ENCODE assay signal across 8 cellular contexts in the genomic region with DNA sequence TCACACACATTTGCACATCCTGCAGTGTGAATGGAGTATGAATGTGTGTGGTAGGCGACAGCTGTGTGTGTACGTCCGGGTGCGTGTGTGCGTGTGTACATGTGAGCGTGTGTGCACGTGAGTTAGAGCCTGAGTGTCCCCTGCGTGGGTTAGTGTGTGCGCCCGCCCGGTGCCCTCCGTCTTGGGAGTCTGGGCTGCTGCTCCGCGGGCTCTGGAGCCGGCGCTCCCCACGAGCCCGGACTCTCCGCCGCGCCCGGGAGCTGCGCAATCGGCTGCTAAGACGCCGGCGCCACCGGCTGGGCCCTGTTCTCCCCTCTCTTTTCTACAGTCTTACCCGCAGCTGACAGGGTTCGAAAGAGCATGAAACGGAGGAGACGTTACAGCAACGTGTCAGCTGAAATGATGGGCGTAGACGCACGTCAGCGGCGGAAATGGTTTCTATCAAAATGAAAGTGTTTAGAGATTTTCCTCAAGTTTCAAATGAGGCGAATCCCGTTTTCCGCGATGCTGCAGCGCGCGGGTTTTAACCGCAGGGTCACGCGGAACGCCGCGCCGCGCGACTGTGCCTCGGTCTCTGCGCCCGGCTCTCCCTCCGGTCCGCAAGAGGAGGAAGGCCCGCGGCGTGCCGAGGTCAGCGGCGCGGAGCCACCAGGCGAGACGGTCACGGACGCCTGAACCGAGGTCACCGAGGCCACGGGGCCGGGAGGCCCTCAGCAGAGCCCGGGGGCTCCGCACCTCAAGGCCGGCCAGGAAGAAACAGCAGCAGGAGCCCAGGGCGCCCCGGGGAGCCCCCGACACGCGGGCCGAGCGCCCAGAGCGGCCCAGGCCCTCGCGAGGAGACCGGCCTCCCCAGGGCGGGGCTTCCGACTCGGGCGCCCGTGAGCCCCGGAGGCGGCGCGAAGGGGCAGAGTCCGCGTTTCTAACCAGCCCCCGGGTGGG.
DNase-seq lines count a peak whose midpoint lies in the region; ATAC-seq, FAIRE-seq and TF ChIP-seq lines count a peak whose summit lies in the region.

No MANE protein-coding gene starts in this region.

- H3K9me3 ChIP-seq in psoas muscle, result no peaks in the 10 kb centered on the region

- peak overlapping the region; percentile 88 for H3K4me3 Mint-ChIP-seq in activated naive CD8-positive, alpha-beta T cell

- H3K4me3 ChIP-seq in psoas muscle, result peak overlapping the region; percentile 65

- no peaks in the 10 kb centered on the region for H3K4me1 ChIP-seq in psoas muscle

- 0 to 1% (median 1%) methylated on average over 84 to 100 of the region's 100 CpGs for WGBS in psoas muscle, 3 donors

- no peak for TF ChIP-seq CTCF in psoas muscle (IDR thresholded peaks at IDR 0.05)

- ATAC-seq in GM21619 (IDR thresholded peaks at IDR 0.05; ENCODE audit: unreplicated experiment), result peak; percentile 52
- peak; percentile 83 for ATAC-seq in left ventricle myocardium superior
- ATAC-seq in psoas muscle, result peak in 3 of 4 donors; percentile 46 to 47 (median 46)
- no peak for ATAC-seq in HG03521 (IDR thresholded peaks at IDR 0.05; ENCODE audit: unreplicated experiment)

- peaks cover 8% of the 10 kb centered on the region for H3K4me1 Mint-ChIP-seq in activated naive CD8-positive, alpha-beta T cell (ENCODE audit: low read depth)

- peak overlapping the region; percentile 94 for H3K27ac Mint-ChIP-seq in activated naive CD8-positive, alpha-beta T cell

- no peaks in the 10 kb centered on the region for H3K9me3 Mint-ChIP-seq in activated naive CD8-positive, alpha-beta T cell (ENCODE audit: low read depth)

- peak; percentile 86 for FAIRE-seq in urothelium cell line (lab: Jason Lieb, UNC)

- H3K27ac ChIP-seq in psoas muscle, result no peak overlapping the region

- no peaks in the 10 kb centered on the region for H3K27me3 Mint-ChIP-seq in activated naive CD8-positive, alpha-beta T cell

- no peaks in the 10 kb centered on the region for H3K36me3 ChIP-seq in psoas muscle (ENCODE audit: insufficient read depth in 1 of 2, low read depth in 1 of 2)

- intact Hi-C loops in left ventricle myocardium superior (cut with micrococcal nuclease) (no loop called here), psoas muscle (cut with DNase I) (no loop called here)

- H3K36me3 Mint-ChIP-seq in activated naive CD8-positive, alpha-beta T cell, result no peaks in the 10 kb centered on the region

- H3K27me3 ChIP-seq in psoas muscle (ENCODE audit: insufficient read depth in 3 of 3, low read length in 2 of 3), result peaks cover 0 to 86% (median 27%) of the 10 kb centered on the region in 3 donors

- DNase-seq in Ammon's horn (ENCODE audit: low spot score) (peak; percentile 33), SHP77 treated with DMSO at 0.1 percent for 48 hours (lab: John Stamatoyannopoulos, UW) (peak; percentile 50), left ventricle myocardium superior (peak; percentile 60), psoas muscle (peak; percentile 33 to 51), urothelium cell line (ENCODE audit: low spot score) (peak; percentile 71)
